ENCODE assay signal across 28 cellular contexts in genomic region chr4:58983887-58984286, GRCh38.
"Had no signal": no experiment of that assay in that cellular context is flagged by ENCODE, and none has a peak within 500 bp of the region (broad histone marks: within the 10 kb centered on the region; RNA-seq: fewer than 3 reads in every experiment).

No MANE protein-coding gene starts in this region.

- H3K4me1 ChIP-seq: colonic mucosa, parathyroid adenoma, psoas muscle, sigmoid colon, stomach, thyroid gland, upper lobe of left lung, vagina had no signal

- DNase-seq: activated CD4-positive, alpha-beta T cell treated with anti-CD3 and anti-CD28 coated beads for 4 hours; activated CD4-positive, alpha-beta T cell treated with anti-CD3 and anti-CD28 coated beads, Interleukin-2, amount 50 U/mL, for 4 hours; activated naive CD4-positive, alpha-beta T cell; activated T-cell treated with anti-CD3 and anti-CD28 coated beads for 4 hours; activated T-cell treated with anti-CD3 and anti-CD28 coated beads, Interleukin-2, amount 50 U/mL, for 72 hours; colonic mucosa; effector CD8-positive, alpha-beta T cell; erythroblast; head of caudate nucleus; hippocampal formation; kidney; left colon; naive B cell; occipital lobe; psoas muscle; sigmoid colon; small intestine; stimulated activated CD4-positive, alpha-beta T cell treated with anti-CD3 and anti-CD28 coated beads, Interleukin-1b, Interleukin-23, amount 100 ng/mL, for 48 hours; stimulated activated CD4-positive, alpha-beta T cell treated with anti-CD3 and anti-CD28 coated beads, Interleukin-4, amount 100 ng/mL, for 4 hours; stimulated activated CD8-positive, alpha-beta memory T cell treated with anti-CD3 and anti-CD28 coated beads, Interleukin-4, amount 100 ng/mL, for 48 hours; stomach; thyroid gland; upper lobe of left lung had no signal

- H3K36me3 ChIP-seq: colonic mucosa, sigmoid colon, stomach, thyroid gland, upper lobe of left lung, vagina had no signal

- H2AFZ ChIP-seq: parathyroid adenoma had no signal

- H3K79me2 ChIP-seq: parathyroid adenoma had no signal

- H3K9me3 ChIP-seq: colonic mucosa, psoas muscle, sigmoid colon, stomach, thyroid gland, upper lobe of left lung, vagina had no signal

- H3K27me3 ChIP-seq: colonic mucosa, sigmoid colon, stomach, thyroid gland, upper lobe of left lung, vagina had no signal

- H3K4me3 ChIP-seq: colonic mucosa, psoas muscle, sigmoid colon, stomach, thyroid gland, upper lobe of left lung, vagina had no signal

- H3K27ac ChIP-seq: colonic mucosa, parathyroid adenoma, psoas muscle, sigmoid colon, stomach, thyroid gland, upper lobe of left lung, vagina, VCaP had no signal

- ATAC-seq: activated naive CD4-positive, alpha-beta T cell treated with anti-CD3 and anti-CD28 coated beads, Interleukin-2, amount 50 U/mL, for 72 hours; activated T-cell treated with anti-CD3 and anti-CD28 coated beads, Interleukin-2, amount 50 U/mL, for 72 hours; left colon; psoas muscle; stimulated activated memory B cell treated with anti-CD40 and anti-IgM and Interleukin-4, amounts not matched to agents 10 μg/mL and 1 μg/mL and 100 μg/mL, for 72 hours had no signal

- H3K9ac ChIP-seq: parathyroid adenoma had no signal
